ENCODE assay signal across 8 cellular contexts in genomic region chr20:50186151-50186885, GRCh38. TPM values are rescaled to one million over a fixed set of nuclear protein-coding genes. Genes with fewer than 3 reads are reported as not detected.
DNase-seq lines count a peak whose midpoint lies in the region; ATAC-seq and TF ChIP-seq lines count a peak whose summit lies in the region.

No MANE protein-coding gene starts in this region.

- H3K27ac ChIP-seq in AG04450 (ENCODE audit: low read depth, low read length) (no peak overlapping the region), caudate nucleus (ENCODE audit: low read depth, low read length) (peak overlapping the region; percentile 62)

- TF ChIP-seq CTCF in AG04450 (IDR thresholded peaks at IDR 0.05; ENCODE audit: low read depth, low read length), result peak; percentile 95

- CTCF ChIA-PET in AG04450 (lab: Charles Lee), result interaction anchor here (0.6 to 2.9 kb wide), 16 partner anchors 17 to 602 kb away, joined by 3 to 28 read pairs (median 4); no protein-coding TSS in a partner anchor

- no peak for ATAC-seq in HG02571 (IDR thresholded peaks at IDR 0.05; ENCODE audit: unreplicated experiment)

- POLR2A ChIA-PET in AG04450 (lab: Yijun Ruan, JAX), result interaction anchor here (1.4 kb wide), 1 partner anchor 276 kb away, joined by 3 read pairs; no protein-coding TSS in a partner anchor

- no peaks in the 10 kb centered on the region for H3K9me3 ChIP-seq in AG04450 (ENCODE audit: control insufficient read depth, insufficient read depth, low read length)

- no peaks in the 10 kb centered on the region for H3K27me3 ChIP-seq in AG04450 (ENCODE audit: control insufficient read depth, insufficient read depth, low read length)

- DNase-seq in AG04450 (ENCODE audit: low read depth, low spot score) (peak; percentile 62), GOT3 (lab: John Stamatoyannopoulos, UW) (peak; percentile 76), NCI-H345 (lab: John Stamatoyannopoulos, UW) (peak; percentile 94), caudate nucleus (lab: John Stamatoyannopoulos, UW) (peak in 59 of 61 donors; percentile 51 to 98 (median 82)), kidney tubule cell (ENCODE audit: low spot score) (peak; percentile 82)
- peak; percentile 83 for DNase-seq in activated CD4-positive, CD25-positive, alpha-beta regulatory T cell treated with anti-CD3 and anti-CD28 coated beads, Interleukin-2, amount 50 U/mL, for 16 hours (ENCODE audit: low read depth, low spot score)
- DNase-seq in stimulated activated CD4-positive, alpha-beta T cell treated with anti-CD3 and anti-CD28 coated beads, Interleukin-2, amount 100 ng/mL, for 48 hours, result peak; percentile 97 to 98

- no peak overlapping the region for H3K4me3 ChIP-seq in AG04450 (ENCODE audit: low read depth, low read length)

RNA-seq across cellular contexts. Expression of gene CEBPB, which starts 4.3 kb away (rescaled TPM):
- polyA plus RNA-seq in AG04450 (2011; rRNA removed), result 19.1 and 23.6 TPM in 2 replicates
- polyA minus RNA-seq in AG04450 (2011; rRNA and poly(A)+ RNA removed), result 10.8 and 13.6 TPM in 2 replicates

RNA-seq across cellular contexts. Expression of gene PEDS1, which starts 32.8 kb away (rescaled TPM):
- polyA plus RNA-seq in AG04450 (2011; rRNA removed), result 24.7 and 34.1 TPM in 2 replicates
- polyA minus RNA-seq in AG04450 (2011; rRNA and poly(A)+ RNA removed), result 59.3 and 77.2 TPM in 2 replicates
